ENCODE assay signal across 9 cellular contexts in the genomic region with DNA sequence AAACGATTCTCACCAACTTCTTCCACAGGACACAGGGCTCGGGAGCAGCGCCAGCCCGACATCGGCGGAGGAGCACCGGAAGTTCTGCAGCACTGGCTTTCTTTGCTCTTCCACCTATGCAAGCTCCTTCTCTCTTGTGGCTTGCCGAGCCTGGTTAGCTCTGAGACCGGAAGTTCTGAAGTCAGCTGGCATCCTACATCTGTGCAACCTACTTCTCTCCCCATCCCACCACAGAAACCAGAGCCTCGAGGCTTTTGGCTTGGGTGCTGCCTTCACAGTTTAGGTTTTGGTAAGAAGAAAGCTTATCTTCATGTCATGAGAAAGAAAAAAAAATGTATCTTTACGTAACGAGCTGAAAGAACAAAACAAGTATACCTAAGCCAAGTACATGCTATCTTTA.
DNase-seq lines count a peak whose midpoint lies in the region; ATAC-seq and TF ChIP-seq lines count a peak whose summit lies in the region.
"Had no signal": no experiment of that assay in that cellular context is flagged by ENCODE, and none has a peak within 500 bp of the region (broad histone marks: within the 10 kb centered on the region; RNA-seq: fewer than 3 reads in every experiment).

No MANE protein-coding gene starts in this region.

- DNase-seq in activated naive CD8-positive, alpha-beta T cell treated with anti-CD3 and anti-CD28 coated beads, Interleukin-2, amount 50 U/mL, for 16 hours (ENCODE audit: low read depth, low spot score): peak; percentile 62
- DNase-seq in thyroid gland (peak; percentile 13 to 21), NCI-H526 treated with DMSO at 0.1 percent for 48 hours (lab: John Stamatoyannopoulos, UW) (no peak), NCI-H526 (lab: John Stamatoyannopoulos, UW) (no peak)

- H3K36me3 ChIP-seq in neutrophil: no peaks in the 10 kb centered on the region
- no peaks in the 10 kb centered on the region for H3K36me3 ChIP-seq in thyroid gland

- H3K27me3 ChIP-seq in neutrophil (no peaks in the 10 kb centered on the region), thyroid gland (no peaks in the 10 kb centered on the region)

- H3K27ac Mint-ChIP-seq in T-helper 1 cell treated with Interleukin-12 subunit alpha and Interleukin-12 subunit beta and Interleukin-4 antibody, amounts not matched to agents 30 μg/mL and 1 μg/mL, for 36 hours: peak overlapping the region; percentile 94

- ATAC-seq in GM18909 (IDR thresholded peaks at IDR 0.05; ENCODE audit: poor library complexity, unreplicated experiment) (peak; percentile 98), HG03095 (IDR thresholded peaks at IDR 0.05; ENCODE audit: unreplicated experiment) (peak; percentile 98)

- H3K9me3 Mint-ChIP-seq in T-helper 1 cell treated with Interleukin-12 subunit alpha and Interleukin-12 subunit beta and Interleukin-4 antibody, amounts not matched to agents 30 μg/mL and 1 μg/mL, for 36 hours: peaks cover 4% of the 10 kb centered on the region

- H3K4me3 ChIP-seq in neutrophil (ENCODE audit: low read depth in 1 of 2, low read length in 1 of 2) (peak overlapping the region; percentile 60 to 63), thyroid gland (replicated peaks in 1 of 3) (no peak overlapping the region)

- no peaks in the 10 kb centered on the region for H3K27me3 Mint-ChIP-seq in T-helper 1 cell treated with Interleukin-12 subunit alpha and Interleukin-12 subunit beta and Interleukin-4 antibody, amounts not matched to agents 30 μg/mL and 1 μg/mL, for 36 hours (ENCODE audit: low read depth)

- peak overlapping the region; percentile 93 for H3K4me3 Mint-ChIP-seq in T-helper 1 cell treated with Interleukin-12 subunit alpha and Interleukin-12 subunit beta and Interleukin-4 antibody, amounts not matched to agents 30 μg/mL and 1 μg/mL, for 36 hours
- H3K4me3 Mint-ChIP-seq: neural crest cell had no signal

- intact Hi-C loops in thyroid gland (cut with DNase I): no loop called here

- TF ChIP-seq CTCF in neutrophil (IDR thresholded peaks at IDR 0.05) (no peak), thyroid gland (IDR thresholded peaks at IDR 0.05) (no peak)

- H3K27ac ChIP-seq in neutrophil (peak overlapping the region; percentile 88), thyroid gland (no peak overlapping the region)

- no peak for TF ChIP-seq POLR2A in thyroid gland (IDR thresholded peaks at IDR 0.05)

- peaks cover 42% of the 10 kb centered on the region for H3K36me3 Mint-ChIP-seq in T-helper 1 cell treated with Interleukin-12 subunit alpha and Interleukin-12 subunit beta and Interleukin-4 antibody, amounts not matched to agents 30 μg/mL and 1 μg/mL, for 36 hours (ENCODE audit: low read depth)

- whole genome bisulfite sequencing in thyroid gland, 2 donors: 64 to 75% methylated on average over 12 of the region's 12 CpGs

- H3K4me1 ChIP-seq in neutrophil (ENCODE audit: control insufficient read depth in 1 of 2, insufficient read depth in 1 of 2, low read depth in 1 of 2, low read length in 1 of 2): peaks cover 74 to 76% of the 10 kb centered on the region in 2 experiments
- H3K4me1 ChIP-seq in thyroid gland: peaks cover 0 to 3% of the 10 kb centered on the region in 2 donors

- H3K4me1 Mint-ChIP-seq in T-helper 1 cell treated with Interleukin-12 subunit alpha and Interleukin-12 subunit beta and Interleukin-4 antibody, amounts not matched to agents 30 μg/mL and 1 μg/mL, for 36 hours (ENCODE audit: low read depth): peaks cover 73% of the 10 kb centered on the region
- H3K4me1 Mint-ChIP-seq: neural crest cell had no signal

- H3K9me3 ChIP-seq in neutrophil (no peaks in the 10 kb centered on the region), thyroid gland (no peaks in the 10 kb centered on the region)

Comparison
In these comparisons a context has a peak if more than half of its experiments do, and no peak if none do; other contexts are left out.
1. DNase-seq: peak in activated naive CD8-positive, alpha-beta T cell treated with anti-CD3 and anti-CD28 coated beads, Interleukin-2, amount 50 U/mL, for 16 hours (single experiment) and thyroid gland (2 of 2); none in NCI-H526 treated with DMSO at 0.1 percent for 48 hours (single experiment) and NCI-H526 (0 of 2).
2. H3K4me3 ChIP-seq: peak in neutrophil (2 of 2); none in thyroid gland (0 of 3).